In genomic region chr3:16286672-16287604, GRCh38 we compare ENCODE assay signal across 1 cellular context.
TF ChIP-seq lines count a peak whose summit lies in the region.

No MANE protein-coding gene starts in this region.

TF ChIP-seq in HEK293, 187 proteins besides CTCF, POLR2A, EP300 and RAD21 (continued from another document):
- TF ChIP-seq, protein P1, sequence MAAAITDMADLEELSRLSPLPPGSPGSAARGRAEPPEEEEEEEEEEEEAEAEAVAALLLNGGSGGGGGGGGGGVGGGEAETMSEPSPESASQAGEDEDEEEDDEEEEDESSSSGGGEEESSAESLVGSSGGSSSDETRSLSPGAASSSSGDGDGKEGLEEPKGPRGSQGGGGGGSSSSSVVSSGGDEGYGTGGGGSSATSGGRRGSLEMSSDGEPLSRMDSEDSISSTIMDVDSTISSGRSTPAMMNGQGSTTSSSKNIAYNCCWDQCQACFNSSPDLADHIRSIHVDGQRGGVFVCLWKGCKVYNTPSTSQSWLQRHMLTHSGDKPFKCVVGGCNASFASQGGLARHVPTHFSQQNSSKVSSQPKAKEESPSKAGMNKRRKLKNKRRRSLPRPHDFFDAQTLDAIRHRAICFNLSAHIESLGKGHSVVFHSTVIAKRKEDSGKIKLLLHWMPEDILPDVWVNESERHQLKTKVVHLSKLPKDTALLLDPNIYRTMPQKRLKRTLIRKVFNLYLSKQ (tag by site-specific recombination; IDR thresholded peaks at IDR 0.05; ENCODE audit: borderline replicate concordance): no peak
- TF ChIP-seq PRDM10 (tag by site-specific recombination; IDR thresholded peaks at IDR 0.05) (no peak), GLI4 (tag by site-specific recombination; IDR thresholded peaks at IDR 0.05) (no peak)
TF ChIP-seq in HEK293: peak in this region for 1.
